ENCODE assay signal across 16 cellular contexts in the genomic region with DNA sequence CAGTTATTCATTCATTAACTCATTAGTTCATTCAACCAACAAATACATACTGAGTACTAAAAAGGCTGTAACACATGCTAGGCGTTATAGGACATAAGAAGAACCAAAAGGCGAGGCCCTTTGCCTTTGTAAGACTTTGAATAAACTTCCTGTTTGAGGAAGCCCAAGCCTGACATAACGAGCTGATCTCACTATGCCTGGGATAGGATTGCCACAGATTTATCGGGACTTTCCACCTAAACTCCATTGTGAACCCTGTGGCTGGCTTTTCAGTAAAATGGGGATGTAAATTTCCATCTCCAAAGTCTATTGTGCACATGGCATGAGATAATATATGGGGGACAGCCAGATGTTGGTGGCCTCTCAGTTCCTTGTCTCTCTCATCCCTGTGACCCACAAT. TPM values are rescaled to one million over a fixed set of nuclear protein-coding genes. Genes with fewer than 3 reads are reported as not detected.
DNase-seq lines count a peak whose midpoint lies in the region; ATAC-seq and TF ChIP-seq lines count a peak whose summit lies in the region.
"Had no signal": no experiment of that assay in that cellular context is flagged by ENCODE, and none has a peak within 500 bp of the region (broad histone marks: within the 10 kb centered on the region; RNA-seq: fewer than 3 reads in every experiment).

No MANE protein-coding gene starts in this region.

- H3K4me3 ChIP-seq in cardiac muscle cell (no peak overlapping the region), mesodermal cell (ENCODE audit: extremely low read depth, insufficient read depth, low read length, poor library complexity, severe bottlenecking) (no peak overlapping the region)
- H3K4me3 ChIP-seq: K562 had no signal

- no peak for TF ChIP-seq CTCF in cardiac muscle cell (IDR thresholded peaks at IDR 0.05; ENCODE audit: low read depth, low read length)
- TF ChIP-seq CTCF in VCaP (conservative IDR thresholded peaks at IDR 0.05), result no peak

- peaks cover 0 to 7% (median 4%) of the 10 kb centered on the region in 3 donors for H3K36me3 Mint-ChIP-seq in naive thymus-derived CD8-positive, alpha-beta T cell

- H3K27ac Mint-ChIP-seq in naive thymus-derived CD8-positive, alpha-beta T cell, result no peak overlapping the region

- peaks cover 29% of the 10 kb centered on the region for H3K4me1 ChIP-seq in cardiac muscle cell (ENCODE audit: low read depth)
- H3K4me1 ChIP-seq in mesodermal cell (ENCODE audit: control insufficient read depth, insufficient read depth, low read length, poor library complexity, severe bottlenecking), result peaks cover 14% of the 10 kb centered on the region

- H3K9me3 Mint-ChIP-seq in naive thymus-derived CD8-positive, alpha-beta T cell, result peaks cover 0 to 3% (median 0%) of the 10 kb centered on the region in 9 donors

- no peaks in the 10 kb centered on the region for H3K27me3 ChIP-seq in cardiac muscle cell

- 61 to 65% methylated on average over 3 of the region's 4 CpGs for WGBS in mesodermal cell (ENCODE audit: insufficient coverage in 2 of 2), 2 experiments

- peaks cover 0 to 4% (median under 1%) of the 10 kb centered on the region in 4 donors for H3K4me1 Mint-ChIP-seq in naive thymus-derived CD8-positive, alpha-beta T cell
- H3K4me1 Mint-ChIP-seq: CD14-positive monocyte had no signal

- H3K36me3 ChIP-seq in cardiac muscle cell, result no peaks in the 10 kb centered on the region
- H3K36me3 ChIP-seq in mesodermal cell (ENCODE audit: control insufficient read depth, insufficient read depth, low read length), result no peaks in the 10 kb centered on the region

- intact Hi-C loops in cardiac septum (cut with DNase I), result no loop called here

- no peak overlapping the region for H3K4me3 Mint-ChIP-seq in naive thymus-derived CD8-positive, alpha-beta T cell
- H3K4me3 Mint-ChIP-seq: CD14-positive monocyte had no signal

- no peaks in the 10 kb centered on the region for H3K27me3 Mint-ChIP-seq in naive thymus-derived CD8-positive, alpha-beta T cell

- no peak for ATAC-seq in HG02571 (IDR thresholded peaks at IDR 0.05; ENCODE audit: unreplicated experiment)
- ATAC-seq in naive thymus-derived CD8-positive, alpha-beta T cell, result no peak
- ATAC-seq: Panc1 had no signal

- POLR2A ChIA-PET in naive thymus-derived CD8-positive, alpha-beta T cell (lab: Charles Lee), result no interaction called here

- H3K9me3 ChIP-seq in cardiac muscle cell (ENCODE audit: low read depth), result no peaks in the 10 kb centered on the region
- no peaks in the 10 kb centered on the region for H3K9me3 ChIP-seq in mesodermal cell (ENCODE audit: control insufficient read depth, low read length)

- H3K27ac ChIP-seq in cardiac muscle cell (peak overlapping the region; percentile 40), VCaP (peak overlapping the region; percentile 51), mesodermal cell (ENCODE audit: low read depth, low read length, severe bottlenecking) (peak overlapping the region; percentile 55)

- peak in 1 of 2 donors; percentile 9 for DNase-seq in cardiac muscle cell (ENCODE audit: low read depth in 1 of 2, low spot score in 1 of 2)
- no peak for DNase-seq in cardiac septum (ENCODE audit: low spot score)
- no peak for DNase-seq in NCI-H1417 (lab: John Stamatoyannopoulos, UW)
- no peak for DNase-seq in naive thymus-derived CD8-positive, alpha-beta T cell
- DNase-seq: AML-193, COR-L47, DMS79 treated with DMSO at 0.1 percent for 48 hours, NCI-H1930, NCI-H774, SHP77 treated with DMSO at 0.1 percent for 48 hours had no signal

RNA-seq across cellular contexts. Expression of a gene that starts 41.8 kb away (rescaled TPM):
- total RNA-seq in cardiac muscle cell (126 and 136 TPM in 2 replicates), cardiac septum (22.6 TPM)
- 53.3 and 61.9 TPM in 2 replicates for polyA plus RNA-seq in cardiac muscle cell
- 81.6 TPM for polyA plus RNA-seq in mesodermal cell (2013, experiment 1 of 2)
- 72.1 TPM for polyA plus RNA-seq in mesodermal cell (2013, experiment 2 of 2)
- 10 to 100 TPM; 18.8 to 19.4 TPM for total RNA-seq in naive thymus-derived CD8-positive, alpha-beta T cell
- 10 to 100 TPM in 2 of 3 donors, 1 to 10 TPM in 1; 6.8 to 13.0 (median 12.5) TPM for polyA plus RNA-seq in naive thymus-derived CD8-positive, alpha-beta T cell
